In genomic region chr6:69795469-69796080, GRCh38 we compare ENCODE assay signal across 8 cellular contexts. TPM values are rescaled to one million over a fixed set of nuclear protein-coding genes. Genes with fewer than 3 reads are reported as not detected.
DNase-seq lines count a peak whose midpoint lies in the region; ATAC-seq and TF ChIP-seq lines count a peak whose summit lies in the region.

No MANE protein-coding gene starts in this region.

- no peak for TF ChIP-seq EP300 in upper lobe of left lung (IDR thresholded peaks at IDR 0.05)

- ATAC-seq in GM21381 (IDR thresholded peaks at IDR 0.05; ENCODE audit: unreplicated experiment) (peak; percentile 35), upper lobe of left lung (ENCODE audit: low FRiP score in 2 of 2) (no peak)

- TF ChIP-seq CTCF in GM10266 (IDR thresholded peaks at IDR 0.05; ENCODE audit: control insufficient read depth, insufficient read depth, low read depth, missing control alignments) (no peak), astrocyte of the spinal cord (IDR thresholded peaks at IDR 0.05; ENCODE audit: low read depth, low read length) (no peak), liver (IDR thresholded peaks at IDR 0.05; ENCODE audit: low read depth, low read length, missing input control) (peak; percentile 14), upper lobe of left lung (IDR thresholded peaks at IDR 0.05) (peak in 1 of 6 experiments; percentile 9)

- H3K27ac ChIP-seq in HUES6 (ENCODE audit: low read depth, low read length) (no peak overlapping the region), liver (ENCODE audit: low read depth in 1 of 2, low read length in 2 of 2) (peak overlapping the region; percentile 98), upper lobe of left lung (peak overlapping the region; percentile 88 to 96 (median 93))

- H3K27me3 ChIP-seq in HUES6 (ENCODE audit: control insufficient read depth, insufficient read depth, low read length) (no peaks in the 10 kb centered on the region), liver (ENCODE audit: control insufficient read depth in 4 of 4, insufficient read depth in 4 of 4, low read length in 3 of 4) (no peaks in the 10 kb centered on the region), upper lobe of left lung (no peaks in the 10 kb centered on the region)

- peaks cover 14% of the 10 kb centered on the region for H3K4me1 ChIP-seq in HUES6 (ENCODE audit: control insufficient read depth, insufficient read depth, low read length)
- H3K4me1 ChIP-seq in liver (ENCODE audit: control insufficient read depth in 4 of 4, insufficient read depth in 4 of 4, low read length in 3 of 4): peaks cover 11 to 32% (median 28%) of the 10 kb centered on the region in 4 donors
- H3K4me1 ChIP-seq in upper lobe of left lung: peaks cover 11 to 24% (median 14%) of the 10 kb centered on the region in 4 donors

- WGBS in liver: 12% methylated on average over 5 of the region's 5 CpGs
- WGBS in upper lobe of left lung, 2 donors: 20 to 24% methylated on average over 5 of the region's 5 CpGs

- H3K4me3 ChIP-seq in HUES6 (ENCODE audit: low read depth, low read length) (peak overlapping the region; percentile 82), astrocyte of the spinal cord (ENCODE audit: low read depth, low read length) (peak overlapping the region; percentile 63), liver (ENCODE audit: low read depth in 1 of 3, low read length in 3 of 3) (peak overlapping the region; percentile 85 to 90 (median 86)), upper lobe of left lung (peak overlapping the region; percentile 62 to 85 (median 65))

- H3K36me3 ChIP-seq in HUES6 (ENCODE audit: control insufficient read depth, insufficient read depth, low read length) (no peaks in the 10 kb centered on the region), liver (ENCODE audit: control insufficient read depth in 4 of 4, insufficient read depth in 3 of 4, low read depth in 1 of 4, low read length in 3 of 4) (no peaks in the 10 kb centered on the region), upper lobe of left lung (no peaks in the 10 kb centered on the region)

- peak overlapping the region; percentile 76 for H3K9ac ChIP-seq in HUES6 (ENCODE audit: low read length)
- H3K9ac ChIP-seq in liver (ENCODE audit: low read depth in 1 of 2, low read length in 2 of 2): peak overlapping the region; percentile 95 to 97

- no peaks in the 10 kb centered on the region for H3K9me3 ChIP-seq in HUES6 (ENCODE audit: control insufficient read depth, insufficient read depth, low read depth, low read length)
- H3K9me3 ChIP-seq in liver (ENCODE audit: control insufficient read depth in 4 of 4, low read length in 3 of 4): no peaks in the 10 kb centered on the region
- H3K9me3 ChIP-seq in upper lobe of left lung: no peaks in the 10 kb centered on the region

- in situ Hi-C loops in astrocyte of the spinal cord (cut with HindIII; ENCODE audit: low sequenced_read_pairs): no loop called here

- TF ChIP-seq RAD21 in liver (IDR thresholded peaks at IDR 0.05): peak in 1 of 2 donors; percentile 10

- TF ChIP-seq POLR2A in upper lobe of left lung (IDR thresholded peaks at IDR 0.05): no peak

- DNase-seq in GM10266 (ENCODE audit: extremely low spot score) (peak; percentile 31), astrocyte of the spinal cord (ENCODE audit: low read depth, low spot score) (no peak), upper lobe of left lung (no peak), HK-2 (ENCODE audit: unreplicated experiment) (no peak), OCI-M2 (lab: John Stamatoyannopoulos, UW; ENCODE audit: unreplicated experiment) (no peak)

TF ChIP-seq in liver, 16 proteins besides CTCF, POLR2A, EP300 and RAD21:
- TF ChIP-seq YY1 (IDR thresholded peaks at IDR 0.05): peak; percentile 26
- TF ChIP-seq HNF4A (conservative IDR thresholded peaks at IDR 0.05): peak; percentile 31 to 48
- TF ChIP-seq JUND (IDR thresholded peaks at IDR 0.05): no peak
- TF ChIP-seq TAF1 (conservative IDR thresholded peaks at IDR 0.05): no peak
- TF ChIP-seq ATF3 (IDR thresholded peaks at IDR 0.05): no peak
- TF ChIP-seq SP1 (IDR thresholded peaks at IDR 0.05): no peak
- no peak for TF ChIP-seq ZBTB33 (IDR thresholded peaks at IDR 0.05)
- TF ChIP-seq REST (IDR thresholded peaks at IDR 0.05): no peak
- no peak for TF ChIP-seq GABPA (IDR thresholded peaks at IDR 0.05 in 1 of 2, conservative IDR thresholded peaks at IDR 0.05 in 1 of 2)
- peak; percentile 34 for TF ChIP-seq HNF4G (IDR thresholded peaks at IDR 0.05)
- TF ChIP-seq FOXA2 (IDR thresholded peaks at IDR 0.05): no peak
- no peak for TF ChIP-seq MAX (IDR thresholded peaks at IDR 0.05)
- TF ChIP-seq FOXA1 (IDR thresholded peaks at IDR 0.05): no peak
- peak in 1 of 2 donors; percentile 19 for TF ChIP-seq RXRA (IDR thresholded peaks at IDR 0.05)

RNA-seq across cellular contexts. Expression of gene LMBRD1, which starts 1.2 kb away (rescaled TPM):
- total RNA-seq in liver (10 to 100 TPM; 39.3 to 47.2 TPM), upper lobe of left lung (100 to 1,000 TPM in 1 of 6 donors, 10 to 100 TPM in 5; 24.5 to 104 (median 55.9) TPM)
- 10 to 100 TPM; 33.2 to 54.5 TPM for polyA plus RNA-seq in liver
